ENCODE assay signal across 8 cellular contexts in genomic region chr14:103562385-103563088, GRCh38. TPM values are rescaled to one million over a fixed set of nuclear protein-coding genes. Genes with fewer than 3 reads are reported as not detected.
A peak's percentile ranks its signal among the peaks of the same experiment; 100 is the strongest.
DNase-seq lines count a peak whose midpoint lies in the region; ATAC-seq and TF ChIP-seq lines count a peak whose summit lies in the region.

BAG5 (minus strand) TSS chr14:103562657; CDS start chr14:103561164, 1,493 bp downstream.
A gene with protein sequence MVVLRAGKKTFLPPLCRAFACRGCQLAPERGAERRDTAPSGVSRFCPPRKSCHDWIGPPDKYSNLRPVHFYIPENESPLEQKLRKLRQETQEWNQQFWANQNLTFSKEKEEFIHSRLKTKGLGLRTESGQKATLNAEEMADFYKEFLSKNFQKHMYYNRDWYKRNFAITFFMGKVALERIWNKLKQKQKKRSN (plus strand): TSS chr14:103562960. CDS start chr14:103563002, 42 bp downstream.

- peak within 1 kb of the TSS; percentile 100 for H3K4me3 Mint-ChIP-seq in activated CD4-positive, alpha-beta T cell treated with anti-CD3 and anti-CD28 coated beads, Interleukin-2, amount 10 ng/mL, durations not matched to agents 24 days and 14 days

- peak within 1 kb of the TSS; percentile 93 for H3K27ac ChIP-seq in colonic mucosa

- no peaks in the 10 kb centered on the region for H3K9me3 Mint-ChIP-seq in activated CD4-positive, alpha-beta T cell treated with anti-CD3 and anti-CD28 coated beads, Interleukin-2, amount 10 ng/mL, durations not matched to agents 24 days and 14 days

- H3K36me3 ChIP-seq in colonic mucosa: no peaks in the 10 kb centered on the region

- peak within 1 kb of the TSS; percentile 99 for H3K4me3 ChIP-seq in colonic mucosa

- peaks cover 32% of the 10 kb centered on the region for H3K36me3 Mint-ChIP-seq in activated CD4-positive, alpha-beta T cell treated with anti-CD3 and anti-CD28 coated beads, Interleukin-2, amount 10 ng/mL, durations not matched to agents 24 days and 14 days (ENCODE audit: low read depth)

- intact Hi-C loops in activated CD4-positive, alpha-beta T cell treated with anti-CD3 and anti-CD28 coated beads, Interleukin-2, amount 10 ng/mL, durations not matched to agents 24 days and 14 days (cut with micrococcal nuclease): loop anchor here (1.0 to 2.0 kb wide), 4 partner anchors 34 to 358 kb away; partner anchors contain the start of genes EIF5, TRMT61A, XRCC3 and ZFYVE21
- intact Hi-C loops in colonic mucosa (cut with DNase I): no loop called here

- H3K27me3 ChIP-seq in colonic mucosa: no peaks in the 10 kb centered on the region

- ATAC-seq in GM19025 (IDR thresholded peaks at IDR 0.05; ENCODE audit: low read depth, unreplicated experiment) (peak; percentile 79), HG03280 (IDR thresholded peaks at IDR 0.05; ENCODE audit: unreplicated experiment) (peak; percentile 73)

- no peak for TF ChIP-seq CTCF in colonic mucosa (IDR thresholded peaks at IDR 0.05)

- H3K9ac ChIP-seq in colonic mucosa (ENCODE audit: low read depth in 2 of 2, low read length in 2 of 2): peak within 1 kb of the TSS; percentile 90 to 97

- H3K4me1 Mint-ChIP-seq in activated CD4-positive, alpha-beta T cell treated with anti-CD3 and anti-CD28 coated beads, Interleukin-2, amount 10 ng/mL, durations not matched to agents 24 days and 14 days: peaks cover 41% of the 10 kb centered on the region

- H3K9me3 ChIP-seq in colonic mucosa: no peaks in the 10 kb centered on the region

- H3K27me3 Mint-ChIP-seq in activated CD4-positive, alpha-beta T cell treated with anti-CD3 and anti-CD28 coated beads, Interleukin-2, amount 10 ng/mL, durations not matched to agents 24 days and 14 days: no peaks in the 10 kb centered on the region

- H3K27ac Mint-ChIP-seq in activated CD4-positive, alpha-beta T cell treated with anti-CD3 and anti-CD28 coated beads, Interleukin-2, amount 10 ng/mL, durations not matched to agents 24 days and 14 days: peak within 1 kb of the TSS; percentile 91

- DNase-seq in AG20443 (ENCODE audit: low spot score): peak; percentile 94
- DNase-seq in NCI-H524 (lab: John Stamatoyannopoulos, UW): peak; percentile 86 to 92
- peak; percentile 96 for DNase-seq in activated CD4-positive, alpha-beta T cell treated with anti-CD3 and anti-CD28 coated beads, Interleukin-2, amount 10 ng/mL, durations not matched to agents 24 days and 14 days
- peak; percentile 89 for DNase-seq in colonic mucosa
- DNase-seq in left kidney (ENCODE audit: low read depth, low spot score): peak; percentile 94
- peak; percentile 89 for DNase-seq in stimulated activated CD4-positive, alpha-beta T cell treated with anti-CD3 and anti-CD28 coated beads, Interleukin-1b, Interleukin-23, amount 100 ng/mL, for 48 hours

- peaks cover 9% of the 10 kb centered on the region for H3K4me1 ChIP-seq in colonic mucosa

RNA-seq across cellular contexts. Expression of gene BAG5, which starts in this region (rescaled TPM):
- 32.1 and 33.9 TPM in 2 replicates for total RNA-seq in activated CD4-positive, alpha-beta T cell treated with anti-CD3 and anti-CD28 coated beads, Interleukin-2, amount 10 ng/mL, durations not matched to agents 24 days and 14 days
- 10 to 100 TPM; 26.8 to 29.7 TPM for total RNA-seq in colonic mucosa

RNA-seq across cellular contexts. Expression of the second gene that starts in this region (rescaled TPM):
- total RNA-seq in activated CD4-positive, alpha-beta T cell treated with anti-CD3 and anti-CD28 coated beads, Interleukin-2, amount 10 ng/mL, durations not matched to agents 24 days and 14 days: 38.4 and 41.2 TPM in 2 replicates
- total RNA-seq in colonic mucosa: 10 to 100 TPM; 37.1 to 41.5 TPM

Comparison
In these comparisons a context has a peak if more than half of its experiments do, and no peak if none do; other contexts are left out.
1. Peak in every context shown above with its lines: DNase-seq, ATAC-seq, H3K4me3 ChIP-seq and H3K27ac ChIP-seq.